23 cellular contexts compared by ENCODE assay signal in the genomic region with DNA sequence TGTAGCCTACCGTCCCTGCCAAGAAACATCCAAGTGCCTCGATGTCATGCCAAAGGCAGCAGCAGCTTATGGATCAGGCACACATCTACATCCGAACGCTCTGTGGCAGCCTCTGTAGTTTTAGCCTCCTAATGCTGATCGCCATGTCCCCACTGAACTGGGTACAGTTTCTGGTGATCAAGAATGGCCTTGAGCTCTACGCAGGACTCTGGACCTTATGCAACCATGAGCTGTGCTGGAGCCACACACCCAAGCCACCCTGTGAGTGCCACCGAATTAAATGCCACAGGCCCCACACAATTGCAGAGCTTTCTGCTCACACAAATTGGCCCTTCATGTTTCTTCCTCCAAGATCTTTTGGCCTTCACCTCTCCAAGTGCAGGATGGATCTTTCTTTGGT. TPM values are rescaled to one million over a fixed set of nuclear protein-coding genes. Genes with fewer than 3 reads are reported as not detected.
"Had no signal": no experiment of that assay in that cellular context is flagged by ENCODE, and none has a peak within 500 bp of the region (broad histone marks: within the 10 kb centered on the region; RNA-seq: fewer than 3 reads in every experiment).

No MANE protein-coding gene starts in this region.

- H3K9me3 ChIP-seq: SJSA1 had no signal

- DNase-seq: IMR-90, KG1, MG63, NCI-H1092, NCI-H1105 treated with DMSO at 0.1 percent for 48 hours, NCI-H1417 treated with DMSO at 0.1 percent for 48 hours, NCI-H146, NCI-H1694 treated with DMSO at 0.1 percent for 48 hours, NCI-H1930, NCI-H2081, NCI-H2107, NCI-H2227 treated with DMSO at 0.1 percent for 48 hours, NCI-H524, NCI-H526 treated with DMSO at 0.1 percent for 48 hours, NCI-H748 treated with DMSO at 0.1 percent for 48 hours, Right ventricle myocardium superior, RPMI8226, SIG-M5 had no signal

- FAIRE-seq: RCC 7860 had no signal

- H3K36me3 ChIP-seq: MG63, SJSA1 had no signal

- H3K4me1 ChIP-seq: SJSA1 had no signal

- H3K4me3 ChIP-seq: MG63, SJSA1, SK-N-MC had no signal

- H3K27ac ChIP-seq: SJSA1, SK-N-MC had no signal

RNA-seq across cellular contexts. Expression of a gene that starts 0.5 kb away (rescaled TPM):
- total RNA-seq: HT-29, IMR-90, NCI-H460, Right ventricle myocardium superior, SJSA1 had no signal
- polyA plus RNA-seq: IMR-90 had no signal
